Comparison of ENCODE assay signal across 9 cellular contexts in the genomic region with DNA sequence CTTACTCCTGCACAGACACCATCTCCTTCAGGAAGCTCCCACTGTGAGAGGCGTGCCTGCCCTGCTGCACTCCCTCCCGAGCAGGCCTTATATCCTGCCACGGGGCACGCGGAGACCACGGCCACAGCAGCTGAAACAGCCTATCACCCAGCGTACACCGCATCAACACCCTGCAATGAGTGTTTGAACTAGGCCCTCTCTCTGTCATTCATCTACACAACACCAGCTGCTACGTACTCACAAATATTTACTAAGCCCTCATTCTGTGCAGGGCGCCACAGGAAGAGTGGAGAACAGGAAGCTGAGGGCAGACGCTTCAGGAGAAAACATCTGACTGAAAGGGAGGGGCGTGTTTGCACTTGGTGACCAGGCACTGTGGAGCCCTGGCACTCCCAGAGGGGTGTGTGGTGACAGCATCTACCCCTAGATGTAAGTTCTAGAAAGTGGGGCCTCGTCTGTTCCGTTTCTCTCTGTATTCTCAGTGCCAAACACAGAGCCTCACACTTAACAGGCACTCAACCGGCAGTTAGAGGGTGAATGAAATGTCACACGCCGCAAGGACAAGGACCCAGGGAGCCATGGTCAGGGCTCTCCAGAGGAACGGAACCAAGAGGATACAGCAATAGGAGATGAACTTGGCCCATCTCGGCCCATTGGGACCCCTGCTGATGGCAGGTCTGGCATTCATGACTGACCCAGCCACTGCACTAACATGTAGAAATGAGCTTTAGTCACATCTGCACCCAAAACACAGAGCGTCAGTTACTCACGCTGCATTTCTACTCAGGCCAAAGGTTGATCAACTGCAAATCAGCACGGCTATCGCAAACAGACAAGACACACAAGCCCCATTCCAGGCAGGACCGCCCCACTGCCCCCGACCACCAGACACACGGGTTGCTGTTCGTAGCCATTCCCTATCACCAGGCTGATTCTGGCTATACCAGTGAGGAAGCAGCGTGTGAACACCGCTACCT. TPM values are rescaled to one million over a fixed set of nuclear protein-coding genes. Genes with fewer than 3 reads are reported as not detected.
DNase-seq lines count a peak whose midpoint lies in the region; ATAC-seq and TF ChIP-seq lines count a peak whose summit lies in the region.
"Had no signal": no experiment of that assay in that cellular context is flagged by ENCODE, and none has a peak within 500 bp of the region (broad histone marks: within the 10 kb centered on the region; RNA-seq: fewer than 3 reads in every experiment).

No MANE protein-coding gene starts in this region.

- H3K9me3 ChIP-seq in psoas muscle, result no peaks in the 10 kb centered on the region

- intact Hi-C loops in psoas muscle (cut with DNase I), result no loop called here

- TF ChIP-seq POLR2A in GM18505 (IDR thresholded peaks at IDR 0.05; ENCODE audit: borderline replicate concordance, extremely low read depth, insufficient read depth, insufficient read length), result no peak

- no peak overlapping the region for H3K4me3 ChIP-seq in psoas muscle

- H3K36me3 ChIP-seq in psoas muscle (ENCODE audit: insufficient read depth in 1 of 2, low read depth in 1 of 2), result peaks cover 0 to 11% of the 10 kb centered on the region in 2 donors

- 45 to 59% (median 51%) methylated on average over 29 of the region's 29 CpGs for whole genome bisulfite sequencing in psoas muscle, 3 donors

- ATAC-seq in HG02981 (IDR thresholded peaks at IDR 0.05; ENCODE audit: unreplicated experiment) (peak; percentile 52), psoas muscle (peak; percentile 24 to 49 (median 36)), GM18502 (IDR thresholded peaks at IDR 0.05; ENCODE audit: poor library complexity, unreplicated experiment) (no peak), GM18505 (IDR thresholded peaks at IDR 0.05; ENCODE audit: unreplicated experiment) (no peak)

- H3K27me3 ChIP-seq in psoas muscle (ENCODE audit: insufficient read depth in 3 of 3, low read length in 2 of 3), result no peaks in the 10 kb centered on the region

- H3K27ac ChIP-seq in psoas muscle, result peak overlapping the region; percentile 39
- H3K27ac ChIP-seq: KMS-11 had no signal

- DNase-seq in NCI-H748 (lab: John Stamatoyannopoulos, UW; ENCODE audit: unreplicated experiment) (peak; percentile 97), foreskin melanocyte (peak; percentile 75), psoas muscle (no peak), GM19240 (ENCODE audit: insufficient read length, low spot score) (no peak)
- DNase-seq in activated T-cell treated with anti-CD3 and anti-CD28 coated beads, Interleukin-2, amount 50 U/mL, for 48 hours, result peak; percentile 56 to 68

- peaks cover 61% of the 10 kb centered on the region for H3K4me1 ChIP-seq in psoas muscle

- no peak for TF ChIP-seq CTCF in psoas muscle (IDR thresholded peaks at IDR 0.05)

RNA-seq across cellular contexts. Expression of a gene that starts 15.7 kb away (rescaled TPM):
- 10 to 100 TPM; 48.4 to 50.0 (median 48.9) TPM for total RNA-seq in psoas muscle
- 10 to 100 TPM; 40.5 to 71.7 (median 43.9) TPM for polyA plus RNA-seq in psoas muscle

RNA-seq across cellular contexts. Expression of a gene that starts 48.2 kb away (rescaled TPM):
- total RNA-seq in psoas muscle, result 1 to 10 TPM; 1.3 to 2.9 (median 1.5) TPM
- polyA plus RNA-seq in psoas muscle, result 1 to 10 TPM; 1.2 to 1.7 (median 1.5) TPM

RNA-seq across cellular contexts. Expression of a gene that starts 57.6 kb away (rescaled TPM):
- total RNA-seq in psoas muscle, result 1 to 10 TPM in 2 of 4 donors, under 1 TPM in 2; 0.73 to 3.0 (median 1.2) TPM
- 1 to 10 TPM in 1 of 3 donors, under 1 TPM in 2; 0.82 to 2.2 (median 0.89) TPM for polyA plus RNA-seq in psoas muscle

RNA-seq across cellular contexts. Expression of a gene that starts 58.7 kb away (rescaled TPM):
- total RNA-seq in psoas muscle, result 100 to 1,000 TPM; 240 to 367 (median 285) TPM
- 100 to 1,000 TPM; 373 to 503 (median 438) TPM for polyA plus RNA-seq in psoas muscle

Comparison
In these comparisons a context has a peak if more than half of its experiments do, and no peak if none do; other contexts are left out.
1. ATAC-seq: peak in HG02981 (single experiment) and psoas muscle (4 of 4); none in GM18502 (single experiment) and GM18505 (single experiment).
2. DNase-seq: peak in NCI-H748 (single experiment), activated T-cell treated with anti-CD3 and anti-CD28 coated beads, Interleukin-2, amount 50 U/mL, for 48 hours (2 of 2) and foreskin melanocyte (single experiment); none in psoas muscle (0 of 2) and GM19240 (single experiment).